In the genomic region with DNA sequence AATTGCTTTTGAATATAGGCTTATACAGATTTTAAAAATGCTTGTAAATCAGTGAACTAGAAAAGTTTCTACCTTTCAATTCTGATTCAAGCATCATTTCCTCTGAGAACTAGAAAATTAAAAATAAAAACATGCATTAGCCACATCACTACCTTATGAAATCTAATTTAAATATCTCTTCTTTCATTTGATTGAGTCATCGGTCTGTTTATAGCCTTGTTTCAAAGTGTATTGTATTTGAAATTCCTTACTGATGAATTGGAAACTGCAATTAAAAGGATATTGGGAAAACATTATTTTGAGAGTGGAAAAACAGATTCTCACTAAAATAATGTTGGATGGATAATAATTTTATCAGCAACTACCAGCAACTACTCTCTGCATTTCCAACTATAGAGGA, we compare ENCODE assay signal across 29 cellular contexts.
"Had no signal": no experiment of that assay in that cellular context is flagged by ENCODE, and none has a peak within 500 bp of the region (broad histone marks: within the 10 kb centered on the region; RNA-seq: fewer than 3 reads in every experiment).

No MANE protein-coding gene starts in this region.

- H3K27me3 ChIP-seq: left lung, ovary, stomach, testis, thyroid gland, transverse colon, upper lobe of left lung, vagina had no signal

- H3K27ac Mint-ChIP-seq: mesothelial cell of epicardium; naive B cell; natural killer cell; nephron progenitor cell; progenitor cell of endocrine pancreas; stimulated activated naive B cell treated with anti-CD40 and anti-IgM and Interleukin-4, amounts not matched to agents 10 μg/mL and 1 μg/mL and 100 μg/mL, for 72 hours had no signal

- ATAC-seq: left colon; left lung; natural killer cell; right cardiac atrium; sciatic nerve; stimulated activated naive B cell treated with anti-CD40 and anti-IgM and Interleukin-4, amounts not matched to agents 10 μg/mL and 1 μg/mL and 100 μg/mL, for 72 hours; stimulated activated naive CD8-positive, alpha-beta T cell treated with anti-CD3 and anti-CD28 coated beads, Interleukin-15, Interleukin-2, amounts not matched to agents 100 U/mL and 50 U/mL, for 24 hours had no signal

- H3K4me3 ChIP-seq: left lung, lung, ovary, skin epidermis, stomach, testis, thyroid gland, transverse colon, upper lobe of left lung, vagina had no signal

- H3K9me3 Mint-ChIP-seq: mesothelial cell of epicardium, nephron progenitor cell had no signal

- DNase-seq: hippocampal formation; kidney glomerular epithelial cell; left colon; left lung; mesendoderm; naive B cell; natural killer cell; nephron progenitor cell; ovary; retina; right cardiac atrium; stimulated activated CD4-positive, alpha-beta T cell treated with anti-CD3 and anti-CD28 coated beads, Interleukin-12 subunit alpha, Interleukin-12 subunit beta, amount 100 ng/mL, for 4 hours; stimulated activated CD4-positive, alpha-beta T cell treated with anti-CD3 and anti-CD28 coated beads, Interleukin-15, amount 100 ng/mL, for 24 hours; stimulated activated CD4-positive, alpha-beta T cell treated with anti-CD3 and anti-CD28 coated beads, Interleukin-2, amount 100 ng/mL, for 24 hours; stimulated activated CD4-positive, alpha-beta T cell treated with anti-CD3 and anti-CD28 coated beads, Interleukin-4, amount 100 ng/mL, for 1 hour; stimulated activated naive B cell treated with anti-CD40 and anti-IgM and Interleukin-4, amounts not matched to agents 10 μg/mL and 1 μg/mL and 100 μg/mL, for 72 hours; stimulated activated naive CD8-positive, alpha-beta T cell treated with anti-CD3 and anti-CD28 coated beads, Interleukin-15, Interleukin-2, amounts not matched to agents 100 U/mL and 50 U/mL, for 24 hours; stomach; testis; thyroid gland; transverse colon; upper lobe of left lung had no signal

- H3K27ac ChIP-seq: left lung, ovary, skin epidermis, stomach, testis, thyroid gland, transverse colon, upper lobe of left lung, vagina had no signal

- H3K36me3 Mint-ChIP-seq: mesothelial cell of epicardium; naive B cell; natural killer cell; stimulated activated naive B cell treated with anti-CD40 and anti-IgM and Interleukin-4, amounts not matched to agents 10 μg/mL and 1 μg/mL and 100 μg/mL, for 72 hours had no signal

- H3K36me3 ChIP-seq: left lung, ovary, stomach, thyroid gland, transverse colon, upper lobe of left lung, vagina had no signal

- H3K9me3 ChIP-seq: ovary, stomach, testis, thyroid gland, transverse colon, upper lobe of left lung, vagina had no signal

- H3K4me1 ChIP-seq: left lung, stomach, testis, transverse colon, upper lobe of left lung, vagina had no signal

- H3K4me1 Mint-ChIP-seq: naive B cell; natural killer cell; nephron progenitor cell; stimulated activated naive B cell treated with anti-CD40 and anti-IgM and Interleukin-4, amounts not matched to agents 10 μg/mL and 1 μg/mL and 100 μg/mL, for 72 hours had no signal

- H3K27me3 Mint-ChIP-seq: naive B cell; progenitor cell of endocrine pancreas; stimulated activated naive B cell treated with anti-CD40 and anti-IgM and Interleukin-4, amounts not matched to agents 10 μg/mL and 1 μg/mL and 100 μg/mL, for 72 hours had no signal

- FAIRE-seq: keratinocyte had no signal

- H3K4me3 Mint-ChIP-seq: mesothelial cell of epicardium; naive B cell; natural killer cell; nephron progenitor cell; stimulated activated naive B cell treated with anti-CD40 and anti-IgM and Interleukin-4, amounts not matched to agents 10 μg/mL and 1 μg/mL and 100 μg/mL, for 72 hours had no signal
